8 cellular contexts compared by ENCODE assay signal in genomic region chr6:148745926-148746325, GRCh38. TPM values are rescaled to one million over a fixed set of nuclear protein-coding genes. Genes with fewer than 3 reads are reported as not detected.
DNase-seq lines count a peak whose midpoint lies in the region; ATAC-seq, FAIRE-seq and TF ChIP-seq lines count a peak whose summit lies in the region.

No MANE protein-coding gene starts in this region.

- intact Hi-C loops in gastrocnemius medialis (cut with DNase I; ENCODE audit: low total_unique reads), result loop anchor here (1.0 to 5.0 kb wide), 3 partner anchors 134 to 202 kb away; no protein-coding TSS in a partner anchor

- peak overlapping the region; percentile 68 to 79 (median 72) for H3K27ac ChIP-seq in gastrocnemius medialis

- H3K4me3 ChIP-seq in GM12864 (ENCODE audit: low read depth, low read length) (peak overlapping the region; percentile 73), fibroblast of the aortic adventitia (ENCODE audit: low read depth, low read length) (peak overlapping the region; percentile 88), gastrocnemius medialis (peak overlapping the region; percentile 68 to 80 (median 71))

- TF ChIP-seq POLR2A in gastrocnemius medialis (IDR thresholded peaks at IDR 0.05), result no peak

- peaks cover 0 to 16% of the 10 kb centered on the region in 2 donors for H3K4me1 ChIP-seq in gastrocnemius medialis

- ATAC-seq in gastrocnemius medialis (peak in 1 of 2 donors; percentile 20), GM19035 (IDR thresholded peaks at IDR 0.05; ENCODE audit: unreplicated experiment) (no peak)

- TF ChIP-seq CTCF in GM12864 (IDR thresholded peaks at IDR 0.05; ENCODE audit: low read depth, low read length, missing control alignments) (no peak), fibroblast of the aortic adventitia (IDR thresholded peaks at IDR 0.05; ENCODE audit: insufficient read depth, low read length) (no peak), gastrocnemius medialis (IDR thresholded peaks at IDR 0.05 in 4 of 5, conservative IDR thresholded peaks at IDR 0.05 in 1 of 5) (no peak)

- peaks cover 4 to 6% (median 5%) of the 10 kb centered on the region in 3 donors for H3K27me3 ChIP-seq in gastrocnemius medialis

- no peak for DNase-seq in GM12864 (ENCODE audit: low read depth)
- peak; percentile 22 for DNase-seq in SW480 (ENCODE audit: low spot score)
- DNase-seq in fibroblast of the aortic adventitia (ENCODE audit: low read depth), result peak; percentile 21
- DNase-seq in gastrocnemius medialis, result no peak
- no peak for DNase-seq in urothelium cell line (ENCODE audit: low spot score)
- DNase-seq in SKM-1 treated with dmso at 0.1 percent for 144 hours (lab: John Stamatoyannopoulos, UW; ENCODE audit: unreplicated experiment), result no peak
- DNase-seq in kidney glomerular epithelial cell (lab: John Stamatoyannopoulos, UW), result no peak

- FAIRE-seq in urothelium cell line (lab: Jason Lieb, UNC), result no peak

- H3K9me3 ChIP-seq in gastrocnemius medialis, result no peaks in the 10 kb centered on the region

- in situ Hi-C loops in gastrocnemius medialis (cut with MboI; ENCODE audit: low sequenced_read_pairs in 4 of 4), result loop anchor here in 1 of 4 donors (10.0 kb wide), 1 partner anchor 199 kb away; no protein-coding TSS in a partner anchor

- no peaks in the 10 kb centered on the region for H3K36me3 ChIP-seq in gastrocnemius medialis

RNA-seq across cellular contexts. Expression of gene UST, which starts 0.9 kb away (rescaled TPM):
- total RNA-seq in fibroblast of the aortic adventitia (ENCODE audit: low replicate concordance) (27.1 and 36.1 TPM in 2 replicates), gastrocnemius medialis (1 to 10 TPM; 2.3 to 8.4 (median 2.8) TPM)

Comparison
In these comparisons a context has a peak if more than half of its experiments do, and no peak if none do; other contexts are left out.
1. DNase-seq: peak in SW480 (single experiment) and fibroblast of the aortic adventitia (single experiment); none in GM12864 (single experiment), gastrocnemius medialis (0 of 2), urothelium cell line (single experiment), SKM-1 treated with dmso at 0.1 percent for 144 hours (single experiment) and kidney glomerular epithelial cell (single experiment).
2. Peak in every context shown above with its lines, with median percentiles within 50 percentile points of each other: H3K4me3 ChIP-seq.